ENCODE assay signal across 1 cellular context in the genomic region with DNA sequence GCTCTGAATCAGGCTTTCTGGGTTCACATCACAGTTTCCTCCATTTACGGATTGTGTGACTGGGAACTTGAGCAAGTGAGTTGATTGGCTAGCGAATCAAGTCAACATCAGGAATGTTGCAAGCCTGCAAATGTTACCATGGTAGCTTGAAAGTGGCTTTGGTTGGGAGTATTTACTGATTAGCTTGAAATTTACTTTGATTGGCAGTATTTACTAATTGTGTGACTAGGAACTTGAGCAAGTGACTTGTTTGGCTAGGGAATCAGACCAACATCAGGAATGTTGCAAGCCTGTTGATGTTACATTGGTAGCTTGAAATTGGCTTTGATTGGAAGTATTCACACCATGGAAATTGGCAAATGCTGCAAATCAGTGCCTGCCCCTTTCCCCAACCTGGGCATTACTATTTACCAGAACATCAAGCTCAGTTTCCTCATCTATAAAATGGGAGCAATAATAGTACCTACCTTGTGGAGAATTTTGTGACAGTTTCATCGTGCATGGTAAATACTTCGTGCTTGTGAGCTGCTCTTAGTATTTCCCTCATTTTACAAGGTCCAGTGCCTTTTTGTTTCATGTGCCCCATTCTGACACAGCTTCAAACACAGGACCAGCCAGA.
TF ChIP-seq lines count a peak whose summit lies in the region.

No MANE protein-coding gene starts in this region.

TF ChIP-seq in WTC11, 78 proteins besides CTCF, POLR2A, EP300 and RAD21 (continued from another document):
- TF ChIP-seq ZNF416 (CRISPR knock-in tag; IDR thresholded peaks at IDR 0.05) (no peak), ZNF423 (CRISPR knock-in tag; IDR thresholded peaks at IDR 0.05) (no peak)
